In genomic region chrX:51495708-51496488, GRCh38 we compare ENCODE assay signal across 8 cellular contexts. TPM values are rescaled to one million over a fixed set of nuclear protein-coding genes. Genes with fewer than 3 reads are reported as not detected.
DNase-seq lines count a peak whose midpoint lies in the region; ATAC-seq and TF ChIP-seq lines count a peak whose summit lies in the region.
"Not testable (repeated sequence)": the region's sequence is repeated elsewhere in the genome, so short reads cannot be mapped to it uniquely, and the experiment has no call there.

No MANE protein-coding gene starts in this region.

- not testable (repeated sequence) for H3K4me3 ChIP-seq in CD4-positive, CD25-positive, alpha-beta regulatory T cell (ENCODE audit: low read depth, low read length)

- not testable (repeated sequence) for H3K4me1 ChIP-seq in CD4-positive, CD25-positive, alpha-beta regulatory T cell (ENCODE audit: control insufficient read depth, insufficient read depth, low read length, poor library complexity, severe bottlenecking)

- not testable (repeated sequence) for DNase-seq in CD4-positive, CD25-positive, alpha-beta regulatory T cell; chondrocyte (ENCODE audit: low spot score); left ventricle myocardium superior
- peak; percentile 39 for DNase-seq in NCI-H2171 treated with DMSO at 0.1 percent for 48 hours (lab: John Stamatoyannopoulos, UW)
- DNase-seq in activated CD8-positive, alpha-beta T cell treated with anti-CD3 and anti-CD28 coated beads for 36 hours, result peak; percentile 33
- DNase-seq in stimulated activated naive CD8-positive, alpha-beta T cell treated with anti-CD3 and anti-CD28 coated beads, Interleukin-15, Interleukin-2, amounts not matched to agents 100 U/mL and 50 U/mL, for 24 hours, result peak; percentile 12

- intact Hi-C loops in activated CD8-positive, alpha-beta T cell treated with anti-CD3 and anti-CD28 coated beads for 36 hours (cut with micrococcal nuclease); left ventricle myocardium superior (cut with micrococcal nuclease): not testable (repeated sequence)

- POLR2A ChIA-PET in activated CD8-positive, alpha-beta T cell treated with anti-CD3 and anti-CD28 coated beads for 36 hours (lab: Charles Lee), result not testable (repeated sequence)

- H3K4me3 Mint-ChIP-seq in CD4-positive, CD25-positive, alpha-beta regulatory T cell, result peak overlapping the region; percentile 60 to 92 (median 79)
- peak overlapping the region; percentile 74 for H3K4me3 Mint-ChIP-seq in activated CD8-positive, alpha-beta T cell treated with anti-CD3 and anti-CD28 coated beads for 36 hours
- H3K4me3 Mint-ChIP-seq in chondrocyte (ENCODE audit: unreplicated experiment) (peak overlapping the region; percentile 81), nephron (peak overlapping the region; percentile 83 to 89 (median 86))

- H3K36me3 ChIP-seq in CD4-positive, CD25-positive, alpha-beta regulatory T cell (ENCODE audit: control insufficient read depth, insufficient read depth, low read length), result not testable (repeated sequence)

- H3K36me3 Mint-ChIP-seq in CD4-positive, CD25-positive, alpha-beta regulatory T cell; activated CD8-positive, alpha-beta T cell treated with anti-CD3 and anti-CD28 coated beads for 36 hours (ENCODE audit: low read depth); chondrocyte (ENCODE audit: low read depth); nephron (ENCODE audit: low read depth): not testable (repeated sequence)

- H3K27ac ChIP-seq in CD4-positive, CD25-positive, alpha-beta regulatory T cell (ENCODE audit: insufficient read depth, low read length, poor library complexity, severe bottlenecking), result not testable (repeated sequence)

- H3K4me1 Mint-ChIP-seq in CD4-positive, CD25-positive, alpha-beta regulatory T cell, result peaks cover 0 to 11% (median 2%) of the 10 kb centered on the region in 4 donors
- H3K4me1 Mint-ChIP-seq in activated CD8-positive, alpha-beta T cell treated with anti-CD3 and anti-CD28 coated beads for 36 hours (ENCODE audit: low read depth), result peaks cover 15% of the 10 kb centered on the region
- H3K4me1 Mint-ChIP-seq in chondrocyte (ENCODE audit: low read depth) (peaks cover 20% of the 10 kb centered on the region), nephron (peaks cover 12% of the 10 kb centered on the region)

- H3K9me3 Mint-ChIP-seq in CD4-positive, CD25-positive, alpha-beta regulatory T cell; activated CD8-positive, alpha-beta T cell treated with anti-CD3 and anti-CD28 coated beads for 36 hours: not testable (repeated sequence)
- H3K9me3 Mint-ChIP-seq in chondrocyte (ENCODE audit: low read depth) (peaks cover 15% of the 10 kb centered on the region), nephron (peaks cover 14% of the 10 kb centered on the region)

- not testable (repeated sequence) for H3K9me3 ChIP-seq in CD4-positive, CD25-positive, alpha-beta regulatory T cell (ENCODE audit: control insufficient read depth in 2 of 2, low read length in 2 of 2)

- CTCF ChIA-PET in activated CD8-positive, alpha-beta T cell treated with anti-CD3 and anti-CD28 coated beads for 36 hours (lab: Charles Lee), result not testable (repeated sequence)

- not testable (repeated sequence) for TF ChIP-seq CTCF in activated CD8-positive, alpha-beta T cell treated with anti-CD3 and anti-CD28 coated beads for 36 hours (IDR thresholded peaks at IDR 0.05); chondrocyte (IDR thresholded peaks at IDR 0.05); nephron (IDR thresholded peaks at IDR 0.05; ENCODE audit: unreplicated experiment in 3 of 3)

- H3K27me3 Mint-ChIP-seq in CD4-positive, CD25-positive, alpha-beta regulatory T cell, result peaks cover 32% of the 10 kb centered on the region
- H3K27me3 Mint-ChIP-seq in activated CD8-positive, alpha-beta T cell treated with anti-CD3 and anti-CD28 coated beads for 36 hours, result peaks cover 21% of the 10 kb centered on the region
- H3K27me3 Mint-ChIP-seq in chondrocyte (ENCODE audit: low read depth); nephron (ENCODE audit: low read depth): not testable (repeated sequence)

- not testable (repeated sequence) for H3K27me3 ChIP-seq in CD4-positive, CD25-positive, alpha-beta regulatory T cell (ENCODE audit: control insufficient read depth, insufficient read depth, low read length)

- ATAC-seq in CD4-positive, CD25-positive, alpha-beta regulatory T cell (ENCODE audit: low read depth in 2 of 2), result not testable (repeated sequence)
- peak; percentile 26 for ATAC-seq in GM21526 (IDR thresholded peaks at IDR 0.05; ENCODE audit: low FRiP score, unreplicated experiment)
- ATAC-seq in activated CD8-positive, alpha-beta T cell treated with anti-CD3 and anti-CD28 coated beads for 36 hours, result peak; percentile 43
- ATAC-seq in left ventricle myocardium superior, result peak; percentile 43
- peak; percentile 38 for ATAC-seq in stimulated activated naive CD8-positive, alpha-beta T cell treated with anti-CD3 and anti-CD28 coated beads, Interleukin-15, Interleukin-2, amounts not matched to agents 100 U/mL and 50 U/mL, for 24 hours

- not testable (repeated sequence) for H3K27ac Mint-ChIP-seq in CD4-positive, CD25-positive, alpha-beta regulatory T cell
- H3K27ac Mint-ChIP-seq in activated CD8-positive, alpha-beta T cell treated with anti-CD3 and anti-CD28 coated beads for 36 hours, result peak overlapping the region; percentile 73
- H3K27ac Mint-ChIP-seq in chondrocyte (ENCODE audit: unreplicated experiment) (peak overlapping the region; percentile 76), nephron (peak overlapping the region; percentile 44 to 78 (median 46))

RNA-seq across cellular contexts. Expression of gene NUDT11, which starts 0.5 kb away (rescaled TPM):
- 0.27 TPM for total RNA-seq in CD4-positive, CD25-positive, alpha-beta regulatory T cell
- polyA plus RNA-seq in CD4-positive, CD25-positive, alpha-beta regulatory T cell, result under 1 TPM in 3 of 4 donors, not detected in 1; 0.25 to 0.54 (median 0.37) TPM
- 1 to 10 TPM; 1.8 to 2.5 TPM for total RNA-seq in activated CD8-positive, alpha-beta T cell treated with anti-CD3 and anti-CD28 coated beads for 36 hours
- total RNA-seq in chondrocyte (8.9 to 11.8 TPM (median 10.6 TPM) in 3 replicates), left ventricle myocardium superior (0.10 TPM)
